In the genomic region with DNA sequence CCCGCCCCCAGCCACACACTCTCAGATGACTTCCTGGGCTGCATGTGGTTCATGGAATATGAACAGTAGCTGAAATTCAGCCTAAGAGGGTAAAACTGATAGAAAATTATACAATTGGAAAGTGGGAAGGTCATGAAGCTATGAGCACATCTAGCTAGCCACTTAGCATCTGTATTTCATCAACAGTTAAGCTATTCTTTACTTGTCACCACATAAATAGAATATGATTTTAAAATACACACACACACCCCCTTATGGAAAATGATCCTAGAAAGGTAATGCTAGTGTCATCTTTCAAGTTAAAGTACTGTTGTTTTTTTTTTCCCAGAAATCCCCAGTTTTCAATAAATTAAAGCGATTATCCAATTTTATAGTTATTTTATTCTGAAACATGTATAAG, we compare ENCODE assay signal across 1 cellular context.
TF ChIP-seq lines count a peak whose summit lies in the region.

No MANE protein-coding gene starts in this region.

TF ChIP-seq in SK-N-SH treated with all-trans-retinoic acid at 6 μM for 48 hours, 23 proteins besides CTCF, POLR2A, EP300 and RAD21 (continued from another document):
- TF ChIP-seq, protein P1, sequence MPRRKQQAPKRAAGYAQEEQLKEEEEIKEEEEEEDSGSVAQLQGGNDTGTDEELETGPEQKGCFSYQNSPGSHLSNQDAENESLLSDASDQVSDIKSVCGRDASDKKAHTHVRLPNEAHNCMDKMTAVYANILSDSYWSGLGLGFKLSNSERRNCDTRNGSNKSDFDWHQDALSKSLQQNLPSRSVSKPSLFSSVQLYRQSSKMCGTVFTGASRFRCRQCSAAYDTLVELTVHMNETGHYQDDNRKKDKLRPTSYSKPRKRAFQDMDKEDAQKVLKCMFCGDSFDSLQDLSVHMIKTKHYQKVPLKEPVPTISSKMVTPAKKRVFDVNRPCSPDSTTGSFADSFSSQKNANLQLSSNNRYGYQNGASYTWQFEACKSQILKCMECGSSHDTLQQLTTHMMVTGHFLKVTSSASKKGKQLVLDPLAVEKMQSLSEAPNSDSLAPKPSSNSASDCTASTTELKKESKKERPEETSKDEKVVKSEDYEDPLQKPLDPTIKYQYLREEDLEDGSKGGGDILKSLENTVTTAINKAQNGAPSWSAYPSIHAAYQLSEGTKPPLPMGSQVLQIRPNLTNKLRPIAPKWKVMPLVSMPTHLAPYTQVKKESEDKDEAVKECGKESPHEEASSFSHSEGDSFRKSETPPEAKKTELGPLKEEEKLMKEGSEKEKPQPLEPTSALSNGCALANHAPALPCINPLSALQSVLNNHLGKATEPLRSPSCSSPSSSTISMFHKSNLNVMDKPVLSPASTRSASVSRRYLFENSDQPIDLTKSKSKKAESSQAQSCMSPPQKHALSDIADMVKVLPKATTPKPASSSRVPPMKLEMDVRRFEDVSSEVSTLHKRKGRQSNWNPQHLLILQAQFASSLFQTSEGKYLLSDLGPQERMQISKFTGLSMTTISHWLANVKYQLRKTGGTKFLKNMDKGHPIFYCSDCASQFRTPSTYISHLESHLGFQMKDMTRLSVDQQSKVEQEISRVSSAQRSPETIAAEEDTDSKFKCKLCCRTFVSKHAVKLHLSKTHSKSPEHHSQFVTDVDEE (CRISPR knock-in tag; IDR thresholded peaks at IDR 0.05), result no peak
- no peak for TF ChIP-seq GLIS3 (CRISPR knock-in tag; IDR thresholded peaks at IDR 0.05)
- TF ChIP-seq ZFP3 (CRISPR knock-in tag; IDR thresholded peaks at IDR 0.05), result no peak
- no peak for TF ChIP-seq OSR1 (CRISPR knock-in tag; IDR thresholded peaks at IDR 0.05)
- no peak for TF ChIP-seq RARB (CRISPR knock-in tag; IDR thresholded peaks at IDR 0.05)
- TF ChIP-seq, protein P2, sequence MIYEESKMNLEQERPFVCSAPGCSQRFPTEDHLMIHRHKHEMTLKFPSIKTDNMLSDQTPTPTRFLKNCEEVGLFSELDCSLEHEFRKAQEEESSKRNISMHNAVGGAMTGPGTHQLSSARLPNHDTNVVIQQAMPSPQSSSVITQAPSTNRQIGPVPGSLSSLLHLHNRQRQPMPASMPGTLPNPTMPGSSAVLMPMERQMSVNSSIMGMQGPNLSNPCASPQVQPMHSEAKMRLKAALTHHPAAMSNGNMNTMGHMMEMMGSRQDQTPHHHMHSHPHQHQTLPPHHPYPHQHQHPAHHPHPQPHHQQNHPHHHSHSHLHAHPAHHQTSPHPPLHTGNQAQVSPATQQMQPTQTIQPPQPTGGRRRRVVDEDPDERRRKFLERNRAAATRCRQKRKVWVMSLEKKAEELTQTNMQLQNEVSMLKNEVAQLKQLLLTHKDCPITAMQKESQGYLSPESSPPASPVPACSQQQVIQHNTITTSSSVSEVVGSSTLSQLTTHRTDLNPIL (CRISPR knock-in tag; IDR thresholded peaks at IDR 0.05; ENCODE audit: low read depth), result no peak
